14 cellular contexts compared by ENCODE assay signal in the genomic region with DNA sequence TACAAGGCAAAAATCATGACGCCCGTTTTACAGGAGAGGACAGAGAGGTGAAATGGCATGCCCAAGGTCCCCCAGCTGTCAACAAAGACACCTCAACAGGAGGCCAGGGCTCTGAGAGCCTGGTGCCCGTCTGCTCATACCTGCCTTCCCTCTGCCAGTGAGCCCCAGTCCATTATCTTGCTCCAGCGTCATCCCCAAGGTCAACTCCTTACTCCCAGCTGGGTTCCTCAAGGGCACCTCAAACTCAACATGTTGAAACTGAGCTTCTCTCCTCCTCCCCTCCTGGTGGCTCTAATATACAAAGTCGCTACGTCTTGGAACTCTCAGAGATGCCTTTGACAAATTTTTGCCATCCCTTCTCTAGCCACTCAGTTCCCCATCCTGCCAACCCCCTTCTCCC. TPM values are rescaled to one million over a fixed set of nuclear protein-coding genes. Genes with fewer than 3 reads are reported as not detected.
A peak's percentile ranks its signal among the peaks of the same experiment; 100 is the strongest.
DNase-seq lines count a peak whose midpoint lies in the region; ATAC-seq and TF ChIP-seq lines count a peak whose summit lies in the region.
"Had no signal": no experiment of that assay in that cellular context is flagged by ENCODE, and none has a peak within 500 bp of the region (broad histone marks: within the 10 kb centered on the region; RNA-seq: fewer than 3 reads in every experiment).

No MANE protein-coding gene starts in this region.

- H3K27me3 Mint-ChIP-seq in T-helper 1 cell treated with Interleukin-12 subunit alpha and Interleukin-12 subunit beta and Interleukin-4 antibody, amounts not matched to agents 30 μg/mL and 1 μg/mL, for 36 hours (ENCODE audit: low read depth), result no peaks in the 10 kb centered on the region
- H3K27me3 Mint-ChIP-seq in T-helper 17 cell, result no peaks in the 10 kb centered on the region

- H3K36me3 Mint-ChIP-seq in T-helper 1 cell treated with Interleukin-12 subunit alpha and Interleukin-12 subunit beta and Interleukin-4 antibody, amounts not matched to agents 30 μg/mL and 1 μg/mL, for 36 hours (ENCODE audit: low read depth), result peaks cover 36% of the 10 kb centered on the region
- peaks cover 12% of the 10 kb centered on the region for H3K36me3 Mint-ChIP-seq in T-helper 17 cell (ENCODE audit: low read depth)

- DNase-seq in T-helper 1 cell, result no peak
- DNase-seq in T-helper 17 cell, result no peak
- no peak for DNase-seq in dorsolateral prefrontal cortex
- DNase-seq in psoas muscle, result no peak
- DNase-seq in GM19240 (ENCODE audit: insufficient read length, low spot score), result no peak
- no peak for DNase-seq in NCI-H748 treated with DMSO at 0.1 percent for 48 hours (lab: John Stamatoyannopoulos, UW)
- DNase-seq: anterior cingulate cortex, Caco-2, kidney glomerular epithelial cell, NCI-H1092, PC-3 had no signal

- TF ChIP-seq CTCF in dorsolateral prefrontal cortex (IDR thresholded peaks at IDR 0.05 in 54 of 56, conservative IDR thresholded peaks at IDR 0.05 in 2 of 56; ENCODE audit: low read depth in 1 of 56, partially characterized antibody in 56 of 56) (no peak), psoas muscle (IDR thresholded peaks at IDR 0.05) (no peak)

- 51 to 70% (median 53%) methylated on average over 6 of the region's 6 CpGs for WGBS in psoas muscle, 3 donors

- peaks cover 47% of the 10 kb centered on the region for H3K4me1 ChIP-seq in psoas muscle

- H3K27ac ChIP-seq in dorsolateral prefrontal cortex (peak overlapping the region in 35 of 59 donors; percentile 2 to 95 (median 83)), psoas muscle (peak overlapping the region; percentile 88)
- H3K27ac ChIP-seq: 22Rv1 had no signal

- no peaks in the 10 kb centered on the region for H3K27me3 ChIP-seq in dorsolateral prefrontal cortex
- H3K27me3 ChIP-seq in psoas muscle (ENCODE audit: insufficient read depth in 3 of 3, low read length in 2 of 3), result no peaks in the 10 kb centered on the region

- ATAC-seq in T-helper 17 cell (no peak), psoas muscle (no peak), HG03280 (IDR thresholded peaks at IDR 0.05; ENCODE audit: unreplicated experiment) (no peak)
- ATAC-seq: PC-3 had no signal

- peak overlapping the region; percentile 100 for H3K27ac Mint-ChIP-seq in T-helper 1 cell treated with Interleukin-12 subunit alpha and Interleukin-12 subunit beta and Interleukin-4 antibody, amounts not matched to agents 30 μg/mL and 1 μg/mL, for 36 hours
- peak overlapping the region; percentile 100 for H3K27ac Mint-ChIP-seq in T-helper 17 cell

- peaks cover 67% of the 10 kb centered on the region for H3K4me1 Mint-ChIP-seq in T-helper 1 cell treated with Interleukin-12 subunit alpha and Interleukin-12 subunit beta and Interleukin-4 antibody, amounts not matched to agents 30 μg/mL and 1 μg/mL, for 36 hours (ENCODE audit: low read depth)
- H3K4me1 Mint-ChIP-seq in T-helper 17 cell, result peaks cover 62% of the 10 kb centered on the region

- no peaks in the 10 kb centered on the region for H3K9me3 Mint-ChIP-seq in T-helper 1 cell treated with Interleukin-12 subunit alpha and Interleukin-12 subunit beta and Interleukin-4 antibody, amounts not matched to agents 30 μg/mL and 1 μg/mL, for 36 hours

- H3K4me3 Mint-ChIP-seq in T-helper 1 cell treated with Interleukin-12 subunit alpha and Interleukin-12 subunit beta and Interleukin-4 antibody, amounts not matched to agents 30 μg/mL and 1 μg/mL, for 36 hours, result peak overlapping the region; percentile 98
- H3K4me3 Mint-ChIP-seq in T-helper 17 cell, result peak overlapping the region; percentile 99

- intact Hi-C loops in dorsolateral prefrontal cortex (cut with DNase I), result no loop called here
- intact Hi-C loops in psoas muscle (cut with DNase I), result loop anchor here in 1 of 2 donors (5.0 kb wide), 1 partner anchor 110 kb away; the partner anchor contains the start of gene EFNA4

- H3K4me3 ChIP-seq in dorsolateral prefrontal cortex (peak overlapping the region in 3 of 59 donors; percentile 3 to 73 (median 13)), psoas muscle (peak overlapping the region; percentile 71)

- H3K36me3 ChIP-seq in psoas muscle (ENCODE audit: insufficient read depth in 1 of 2, low read depth in 1 of 2), result peaks cover 0 to 37% of the 10 kb centered on the region in 2 donors

- no peaks in the 10 kb centered on the region for H3K9me3 ChIP-seq in T-helper 17 cell (ENCODE audit: control insufficient read depth, low read length, poor library complexity, severe bottlenecking)
- H3K9me3 ChIP-seq in psoas muscle, result no peaks in the 10 kb centered on the region
- H3K9me3 ChIP-seq: Caco-2 had no signal

RNA-seq across cellular contexts. Expression of gene PBXIP1, which starts 3.2 kb away (rescaled TPM):
- 100 to 1,000 TPM; 634 to 767 TPM for total RNA-seq in T-helper 17 cell
- 100 to 1,000 TPM in 54 of 120 experiments, 10 to 100 TPM in 66; 40.2 to 244 (median 96.9) TPM for total RNA-seq in dorsolateral prefrontal cortex
- total RNA-seq in psoas muscle, result 100 to 1,000 TPM in 2 of 4 donors, 10 to 100 TPM in 2; 76.5 to 149 (median 104) TPM
- 10 to 100 TPM; 13.6 to 79.6 (median 54.8) TPM for polyA plus RNA-seq in psoas muscle

RNA-seq across cellular contexts. Expression of gene PYGO2, which starts 8.9 kb away (rescaled TPM):
- total RNA-seq in T-helper 17 cell, result 10 to 100 TPM; 34.7 to 45.1 TPM
- 10 to 100 TPM; 26.9 to 46.0 (median 33.8) TPM for total RNA-seq in dorsolateral prefrontal cortex
- 10 to 100 TPM; 14.5 to 23.0 (median 17.4) TPM for total RNA-seq in psoas muscle
- polyA plus RNA-seq in psoas muscle, result 10 to 100 TPM; 13.1 to 24.0 (median 14.5) TPM

RNA-seq across cellular contexts. Expression of gene PMVK, which starts 16.1 kb away (rescaled TPM):
- total RNA-seq in T-helper 17 cell (10 to 100 TPM; 19.0 to 19.9 TPM), dorsolateral prefrontal cortex (10 to 100 TPM; 28.0 to 64.2 (median 44.6) TPM), psoas muscle (10 to 100 TPM; 17.0 to 30.5 (median 22.3) TPM)
- polyA plus RNA-seq in psoas muscle, result 10 to 100 TPM; 23.3 to 35.6 (median 30.5) TPM

RNA-seq across cellular contexts. Expression of gene SHC1, which starts 17.9 kb away (rescaled TPM):
- total RNA-seq in T-helper 17 cell (100 to 1,000 TPM in 1 of 2 donors, 10 to 100 TPM in 1; 99.5 to 105 TPM), dorsolateral prefrontal cortex (10 to 100 TPM; 19.6 to 84.4 (median 32.6) TPM), psoas muscle (10 to 100 TPM; 52.3 to 87.2 (median 82.8) TPM)
- polyA plus RNA-seq in psoas muscle, result 10 to 100 TPM; 33.2 to 67.3 (median 43.8) TPM

RNA-seq across cellular contexts. Expression of gene CKS1B, which starts 21.8 kb away (rescaled TPM):
- total RNA-seq in T-helper 17 cell (1 to 10 TPM; 9.3 to 9.4 TPM), dorsolateral prefrontal cortex (10 to 100 TPM in 89 of 120 experiments, 1 to 10 TPM in 31; 4.1 to 21.6 (median 11.6) TPM), psoas muscle (10 to 100 TPM in 1 of 4 donors, 1 to 10 TPM in 3; 5.5 to 13.8 (median 6.9) TPM)
- polyA plus RNA-seq in psoas muscle, result 10 to 100 TPM; 12.1 to 48.1 (median 30.1) TPM
